Comparison of ENCODE assay signal across 20 cellular contexts in genomic region chr3:128367726-128368125, GRCh38.
DNase-seq lines count a peak whose midpoint lies in the region; ATAC-seq and TF ChIP-seq lines count a peak whose summit lies in the region.
"Had no signal": no experiment of that assay in that cellular context is flagged by ENCODE, and none has a peak within 500 bp of the region (broad histone marks: within the 10 kb centered on the region; RNA-seq: fewer than 3 reads in every experiment).

No MANE protein-coding gene starts in this region.

- no peaks in the 10 kb centered on the region for H3K27me3 Mint-ChIP-seq in endodermal cell (ENCODE audit: insufficient read depth)
- H3K27me3 Mint-ChIP-seq: natural killer cell treated with Interleukin-12 subunit alpha and Interleukin-12 subunit beta and Interleukin-15 and Interleukin-18, amount 100 ng/mL, for 72 hours had no signal

- no peaks in the 10 kb centered on the region for H3K9me3 ChIP-seq in MG63
- H3K9me3 ChIP-seq in endodermal cell (ENCODE audit: control insufficient read depth, low read length) = no peaks in the 10 kb centered on the region
- H3K9me3 ChIP-seq: esophagus squamous epithelium, thoracic aorta had no signal

- no peak for TF ChIP-seq CTCF in endodermal cell (conservative IDR thresholded peaks at IDR 0.05)

- H3K36me3 ChIP-seq in MG63 = no peaks in the 10 kb centered on the region
- H3K36me3 ChIP-seq in endodermal cell (ENCODE audit: control insufficient read depth, insufficient read depth, low read length) = no peaks in the 10 kb centered on the region
- H3K36me3 ChIP-seq: thoracic aorta had no signal

- H3K9me3 Mint-ChIP-seq in endodermal cell = no peaks in the 10 kb centered on the region
- H3K9me3 Mint-ChIP-seq: CD8-positive, alpha-beta T cell; natural killer cell treated with Interleukin-12 subunit alpha and Interleukin-12 subunit beta and Interleukin-15 and Interleukin-18, amount 100 ng/mL, for 72 hours had no signal

- no peak overlapping the region for H3K27ac ChIP-seq in endodermal cell (ENCODE audit: low read depth, low read length)
- H3K27ac ChIP-seq: esophagus squamous epithelium, thoracic aorta had no signal

- H3K4me1 Mint-ChIP-seq in endodermal cell = peaks cover 13% of the 10 kb centered on the region

- no peak overlapping the region for H3K4me3 ChIP-seq in MG63
- H3K4me3 ChIP-seq in endodermal cell (ENCODE audit: low read length) = no peak overlapping the region
- H3K4me3 ChIP-seq: esophagus squamous epithelium, K562, lung, thoracic aorta had no signal

- WGBS in endodermal cell (ENCODE audit: insufficient coverage in 1 of 2, insufficient read length in 1 of 2), 2 experiments = 53 to 90% methylated on average over 2 to 4 of the region's 4 CpGs

- ATAC-seq in HG02840 (IDR thresholded peaks at IDR 0.05; ENCODE audit: low FRiP score, unreplicated experiment) (no peak), GM18870 (IDR thresholded peaks at IDR 0.05; ENCODE audit: unreplicated experiment) (no peak)
- ATAC-seq: CD8-positive, alpha-beta T cell; K562; natural killer cell treated with Interleukin-12 subunit alpha and Interleukin-12 subunit beta and Interleukin-15 and Interleukin-18, amount 100 ng/mL, for 72 hours; SK-N-SH treated with all-trans-retinoic acid at 6 μM for 48 hours had no signal

- peak overlapping the region; percentile 19 for H3K27ac Mint-ChIP-seq in endodermal cell
- H3K27ac Mint-ChIP-seq: CD8-positive, alpha-beta T cell; natural killer cell treated with Interleukin-12 subunit alpha and Interleukin-12 subunit beta and Interleukin-15 and Interleukin-18, amount 100 ng/mL, for 72 hours had no signal

- no peaks in the 10 kb centered on the region for H3K36me3 Mint-ChIP-seq in endodermal cell (ENCODE audit: low read depth)
- H3K36me3 Mint-ChIP-seq: natural killer cell treated with Interleukin-12 subunit alpha and Interleukin-12 subunit beta and Interleukin-15 and Interleukin-18, amount 100 ng/mL, for 72 hours had no signal

- no peak overlapping the region for H3K9ac ChIP-seq in endodermal cell (ENCODE audit: extremely low read depth, low read length, poor library complexity, severe bottlenecking)

- no peaks in the 10 kb centered on the region for H3K27me3 ChIP-seq in MG63
- no peaks in the 10 kb centered on the region for H3K27me3 ChIP-seq in endodermal cell (ENCODE audit: control insufficient read depth, insufficient read depth, low read length, poor library complexity, severe bottlenecking)
- H3K27me3 ChIP-seq: esophagus squamous epithelium had no signal

- H3K4me3 Mint-ChIP-seq in endodermal cell = no peak overlapping the region
- H3K4me3 Mint-ChIP-seq: CD8-positive, alpha-beta T cell; natural killer cell treated with Interleukin-12 subunit alpha and Interleukin-12 subunit beta and Interleukin-15 and Interleukin-18, amount 100 ng/mL, for 72 hours had no signal

- DNase-seq in DMS 273 (lab: John Stamatoyannopoulos, UW; ENCODE audit: unreplicated experiment) = peak; percentile 29
- DNase-seq in DMS 273 treated with DMSO at 0.1 percent for 48 hours (lab: John Stamatoyannopoulos, UW) = no peak
- DNase-seq in MG63 = peak; percentile 64
- peak; percentile 74 for DNase-seq in endodermal cell
- DNase-seq in renal cortical epithelial cell (ENCODE audit: low read depth) = peak; percentile 46
- no peak for DNase-seq in NAMALWA (ENCODE audit: low spot score)
- DNase-seq: activated gamma-delta T cell; CD8-positive, alpha-beta T cell; dermis blood vessel endothelial cell; esophagus squamous epithelium; NCI-H1417 treated with DMSO at 0.1 percent for 48 hours; stimulated activated CD4-positive, alpha-beta T cell treated with anti-CD3 and anti-CD28 coated beads, Interleukin-2, amount 100 ng/mL, for 24 hours; stimulated activated CD8-positive, alpha-beta memory T cell treated with anti-CD3 and anti-CD28 coated beads, Interleukin-4, amount 100 ng/mL, for 48 hours had no signal

- peaks cover 3% of the 10 kb centered on the region for H3K4me1 ChIP-seq in endodermal cell (ENCODE audit: control insufficient read depth, insufficient read depth, low read length)

Comparison
In these comparisons a context has a peak if more than half of its experiments do, and no peak if none do; other contexts are left out.
1. DNase-seq: peak in DMS 273 (single experiment), MG63 (single experiment), endodermal cell (single experiment) and renal cortical epithelial cell (single experiment); none in DMS 273 treated with DMSO at 0.1 percent for 48 hours (single experiment) and NAMALWA (single experiment).